ENCODE assay signal across 8 cellular contexts in genomic region chr5:59799668-59800374, GRCh38.
DNase-seq lines count a peak whose midpoint lies in the region; ATAC-seq and TF ChIP-seq lines count a peak whose summit lies in the region.

No MANE protein-coding gene starts in this region.

- TF ChIP-seq CTCF in C4-2B (conservative IDR thresholded peaks at IDR 0.05), result peak; percentile 81
- peak; percentile 76 for TF ChIP-seq CTCF in activated CD8-positive, alpha-beta T cell treated with anti-CD3 and anti-CD28 coated beads for 36 hours (IDR thresholded peaks at IDR 0.05)
- TF ChIP-seq CTCF in cardiac muscle cell (IDR thresholded peaks at IDR 0.05; ENCODE audit: low read depth, low read length), result peak; percentile 65
- peak; percentile 82 for TF ChIP-seq CTCF in progenitor cell of endocrine pancreas (IDR thresholded peaks at IDR 0.05; ENCODE audit: unreplicated experiment)

- no peaks in the 10 kb centered on the region for H3K4me1 Mint-ChIP-seq in activated CD8-positive, alpha-beta T cell treated with anti-CD3 and anti-CD28 coated beads for 36 hours (ENCODE audit: low read depth)
- H3K4me1 Mint-ChIP-seq in progenitor cell of endocrine pancreas (ENCODE audit: low read depth), result peaks cover 3% of the 10 kb centered on the region

- no peaks in the 10 kb centered on the region for H3K9me3 Mint-ChIP-seq in activated CD8-positive, alpha-beta T cell treated with anti-CD3 and anti-CD28 coated beads for 36 hours
- no peaks in the 10 kb centered on the region for H3K9me3 Mint-ChIP-seq in progenitor cell of endocrine pancreas (ENCODE audit: low read depth)

- intact Hi-C loops in activated CD8-positive, alpha-beta T cell treated with anti-CD3 and anti-CD28 coated beads for 36 hours (cut with micrococcal nuclease), result loop anchor here (2.0 to 10.0 kb wide), 2 partner anchors 305 to 409 kb away; no protein-coding TSS in a partner anchor

- peaks cover 9% of the 10 kb centered on the region for H3K27me3 Mint-ChIP-seq in activated CD8-positive, alpha-beta T cell treated with anti-CD3 and anti-CD28 coated beads for 36 hours
- H3K27me3 Mint-ChIP-seq in progenitor cell of endocrine pancreas, result no peaks in the 10 kb centered on the region

- H3K36me3 Mint-ChIP-seq in activated CD8-positive, alpha-beta T cell treated with anti-CD3 and anti-CD28 coated beads for 36 hours (ENCODE audit: low read depth), result no peaks in the 10 kb centered on the region
- no peaks in the 10 kb centered on the region for H3K36me3 Mint-ChIP-seq in progenitor cell of endocrine pancreas (ENCODE audit: insufficient read depth)

- no peaks in the 10 kb centered on the region for H3K9me3 ChIP-seq in cardiac muscle cell (ENCODE audit: low read depth)

- POLR2A ChIA-PET in activated CD8-positive, alpha-beta T cell treated with anti-CD3 and anti-CD28 coated beads for 36 hours (lab: Charles Lee), result no interaction called here

- DNase-seq in NCI-H2107 (lab: John Stamatoyannopoulos, UW) (peak; percentile 10), cardiac muscle cell (ENCODE audit: low read depth in 1 of 2, low spot score in 1 of 2) (peak; percentile 52 to 73), progenitor cell of endocrine pancreas (ENCODE audit: low spot score, unreplicated experiment) (no peak), UCSD-AML1 (lab: John Stamatoyannopoulos, UW; ENCODE audit: unreplicated experiment) (no peak)
- DNase-seq in activated CD8-positive, alpha-beta T cell treated with anti-CD3 and anti-CD28 coated beads for 36 hours, result peak; percentile 24

- no peaks in the 10 kb centered on the region for H3K36me3 ChIP-seq in cardiac muscle cell

- no peak overlapping the region for H3K27ac Mint-ChIP-seq in activated CD8-positive, alpha-beta T cell treated with anti-CD3 and anti-CD28 coated beads for 36 hours
- H3K27ac Mint-ChIP-seq in progenitor cell of endocrine pancreas, result no peak overlapping the region

- ATAC-seq in GM18511 (IDR thresholded peaks at IDR 0.05; ENCODE audit: unreplicated experiment) (peak; percentile 52), HG02885 (IDR thresholded peaks at IDR 0.05; ENCODE audit: poor library complexity, unreplicated experiment) (peak; percentile 54)
- peak; percentile 79 for ATAC-seq in activated CD8-positive, alpha-beta T cell treated with anti-CD3 and anti-CD28 coated beads for 36 hours

- H3K4me1 ChIP-seq in cardiac muscle cell (ENCODE audit: low read depth), result no peaks in the 10 kb centered on the region

- no peak overlapping the region for H3K4me3 ChIP-seq in cardiac muscle cell

- no peaks in the 10 kb centered on the region for H3K27me3 ChIP-seq in cardiac muscle cell

- H3K27ac ChIP-seq in C4-2B, result no peak overlapping the region
- H3K27ac ChIP-seq in cardiac muscle cell, result no peak overlapping the region

- CTCF ChIA-PET in activated CD8-positive, alpha-beta T cell treated with anti-CD3 and anti-CD28 coated beads for 36 hours (lab: Charles Lee), result interaction anchor here (0.6 to 3.0 kb wide), 22 partner anchors 10 to 612 kb away, joined by 3 to 24 read pairs (median 4); no protein-coding TSS in a partner anchor

- no peak overlapping the region for H3K4me3 Mint-ChIP-seq in activated CD8-positive, alpha-beta T cell treated with anti-CD3 and anti-CD28 coated beads for 36 hours
- H3K4me3 Mint-ChIP-seq in progenitor cell of endocrine pancreas (ENCODE audit: low read depth), result no peak overlapping the region

Comparison
In these comparisons a context has a peak if more than half of its experiments do, and no peak if none do; other contexts are left out.
1. DNase-seq: peak in NCI-H2107 (single experiment), activated CD8-positive, alpha-beta T cell treated with anti-CD3 and anti-CD28 coated beads for 36 hours (single experiment) and cardiac muscle cell (2 of 2); none in progenitor cell of endocrine pancreas (single experiment) and UCSD-AML1 (single experiment).
2. Peak in every context shown above with its lines, with median percentiles within 50 percentile points of each other: CTCF ChIP-seq and ATAC-seq.